1 cellular context compared by ENCODE assay signal in genomic region chr7:131331806-131332205, GRCh38.
TF ChIP-seq lines count a peak whose summit lies in the region.

No MANE protein-coding gene starts in this region.

TF ChIP-seq in SK-N-SH treated with all-trans-retinoic acid at 6 μM for 48 hours, 23 proteins besides CTCF, POLR2A, EP300 and RAD21 (continued from another document):
- TF ChIP-seq CSRNP3 (CRISPR knock-in tag; IDR thresholded peaks at IDR 0.05) (no peak), ZNF70 (CRISPR knock-in tag; IDR thresholded peaks at IDR 0.05) (no peak), ZNF8 (CRISPR knock-in tag; IDR thresholded peaks at IDR 0.05) (no peak), ESRRG (CRISPR knock-in tag; IDR thresholded peaks at IDR 0.05) (no peak), ZNF565 (CRISPR knock-in tag; conservative IDR thresholded peaks at IDR 0.05; ENCODE audit: low read depth) (no peak), ZFP3 (CRISPR knock-in tag; IDR thresholded peaks at IDR 0.05) (no peak), ARNTL (CRISPR knock-in tag; IDR thresholded peaks at IDR 0.05; ENCODE audit: borderline replicate concordance, low read depth) (no peak), TOX (CRISPR knock-in tag; IDR thresholded peaks at IDR 0.05; ENCODE audit: borderline replicate concordance) (no peak)
- TF ChIP-seq, protein P1, sequence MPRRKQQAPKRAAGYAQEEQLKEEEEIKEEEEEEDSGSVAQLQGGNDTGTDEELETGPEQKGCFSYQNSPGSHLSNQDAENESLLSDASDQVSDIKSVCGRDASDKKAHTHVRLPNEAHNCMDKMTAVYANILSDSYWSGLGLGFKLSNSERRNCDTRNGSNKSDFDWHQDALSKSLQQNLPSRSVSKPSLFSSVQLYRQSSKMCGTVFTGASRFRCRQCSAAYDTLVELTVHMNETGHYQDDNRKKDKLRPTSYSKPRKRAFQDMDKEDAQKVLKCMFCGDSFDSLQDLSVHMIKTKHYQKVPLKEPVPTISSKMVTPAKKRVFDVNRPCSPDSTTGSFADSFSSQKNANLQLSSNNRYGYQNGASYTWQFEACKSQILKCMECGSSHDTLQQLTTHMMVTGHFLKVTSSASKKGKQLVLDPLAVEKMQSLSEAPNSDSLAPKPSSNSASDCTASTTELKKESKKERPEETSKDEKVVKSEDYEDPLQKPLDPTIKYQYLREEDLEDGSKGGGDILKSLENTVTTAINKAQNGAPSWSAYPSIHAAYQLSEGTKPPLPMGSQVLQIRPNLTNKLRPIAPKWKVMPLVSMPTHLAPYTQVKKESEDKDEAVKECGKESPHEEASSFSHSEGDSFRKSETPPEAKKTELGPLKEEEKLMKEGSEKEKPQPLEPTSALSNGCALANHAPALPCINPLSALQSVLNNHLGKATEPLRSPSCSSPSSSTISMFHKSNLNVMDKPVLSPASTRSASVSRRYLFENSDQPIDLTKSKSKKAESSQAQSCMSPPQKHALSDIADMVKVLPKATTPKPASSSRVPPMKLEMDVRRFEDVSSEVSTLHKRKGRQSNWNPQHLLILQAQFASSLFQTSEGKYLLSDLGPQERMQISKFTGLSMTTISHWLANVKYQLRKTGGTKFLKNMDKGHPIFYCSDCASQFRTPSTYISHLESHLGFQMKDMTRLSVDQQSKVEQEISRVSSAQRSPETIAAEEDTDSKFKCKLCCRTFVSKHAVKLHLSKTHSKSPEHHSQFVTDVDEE (CRISPR knock-in tag; IDR thresholded peaks at IDR 0.05) = no peak
